ENCODE assay signal across 18 cellular contexts in genomic region chr7:27178366-27178765, GRCh38. TPM values are rescaled to one million over a fixed set of nuclear protein-coding genes. Genes with fewer than 3 reads are reported as not detected.
DNase-seq lines count a peak whose midpoint lies in the region; ATAC-seq, FAIRE-seq and TF ChIP-seq lines count a peak whose summit lies in the region.
"Had no signal": no experiment of that assay in that cellular context is flagged by ENCODE, and none has a peak within 500 bp of the region (broad histone marks: within the 10 kb centered on the region; RNA-seq: fewer than 3 reads in every experiment).

No MANE protein-coding gene starts in this region.

- no peak for TF ChIP-seq EP300 in H1 (IDR thresholded peaks at IDR 0.05; ENCODE audit: borderline replicate concordance in 1 of 2, low read depth in 2 of 2, low read length in 2 of 2)

- peaks cover 48% of the 10 kb centered on the region for H3K27me3 Mint-ChIP-seq in nephron progenitor cell (ENCODE audit: low read depth, poor library complexity)

- H3K14ac ChIP-seq in H1 (ENCODE audit: insufficient read length): no peak overlapping the region

- H4K5ac ChIP-seq in H1 (ENCODE audit: insufficient read length, low read depth, low read length): no peak overlapping the region

- TF ChIP-seq POLR2A in H1 (IDR thresholded peaks at IDR 0.05; ENCODE audit: control extremely low read depth in 1 of 2, low read depth in 2 of 2, low read length in 2 of 2) (no peak), uterus (IDR thresholded peaks at IDR 0.05) (no peak), GM18505 (IDR thresholded peaks at IDR 0.05; ENCODE audit: borderline replicate concordance, extremely low read depth, insufficient read depth, insufficient read length) (no peak)

- H3K9me3 ChIP-seq in H1 (ENCODE audit: insufficient read depth in 2 of 2, low read depth in 1 of 2, low read length in 1 of 2) (no peaks in the 10 kb centered on the region), uterus (no peaks in the 10 kb centered on the region)

- FAIRE-seq in H1 (lab: Jason Lieb, UNC): no peak
- FAIRE-seq: A204.1 had no signal

- H2AFZ ChIP-seq in H1 (ENCODE audit: low read length): no peak overlapping the region

- H3K4me1 ChIP-seq in H1 (replicated peaks in 1 of 4; ENCODE audit: control insufficient read depth in 3 of 4, insufficient read depth in 4 of 4, low read length in 3 of 4) (peaks cover 2 to 7% (median 4%) of the 10 kb centered on the region in 4 experiments; a peak in 5 of 7 replicates), uterus (no peaks in the 10 kb centered on the region)

- no peak for TF ChIP-seq RAD21 in H1 (IDR thresholded peaks at IDR 0.05 in 1 of 2, conservative IDR thresholded peaks at IDR 0.05 in 1 of 2; ENCODE audit: low read depth in 2 of 2, low read length in 2 of 2)

- H3K4me3 ChIP-seq in H1 (ENCODE audit: extremely low read depth in 1 of 4, insufficient read depth in 2 of 4, low read depth in 3 of 4, low read length in 4 of 4): no peak overlapping the region
- peak overlapping the region; percentile 58 to 66 for H3K4me3 ChIP-seq in uterus

- H3K79me1 ChIP-seq in H1 (ENCODE audit: low read depth, low read length): no peaks in the 10 kb centered on the region

- no peak overlapping the region for H2AK5ac ChIP-seq in H1 (ENCODE audit: low read depth, low read length)

- H3K56ac ChIP-seq in H1 (replicated peaks; ENCODE audit: insufficient read length, low read depth, low read length): no peak overlapping the region

- no peak overlapping the region for H3K4ac ChIP-seq in H1 (replicated peaks; ENCODE audit: insufficient read length, low read depth, low read length)

- no peak overlapping the region for H3K18ac ChIP-seq in H1 (ENCODE audit: extremely low read depth, low read length)

- no peak overlapping the region for H2BK15ac ChIP-seq in H1 (ENCODE audit: low read length)

- no peak overlapping the region for H2BK20ac ChIP-seq in H1 (ENCODE audit: low read length)

- peaks cover 39 to 55% of the 10 kb centered on the region in 2 experiments for H4K20me1 ChIP-seq in H1 (replicated peaks in 1 of 2; ENCODE audit: control insufficient read depth in 1 of 2, insufficient read depth in 2 of 2, low read length in 2 of 2)

- no peaks in the 10 kb centered on the region for H3K79me2 ChIP-seq in H1 (ENCODE audit: control insufficient read depth in 1 of 2, insufficient read depth in 2 of 2, low read length in 2 of 2)

- no peak overlapping the region for H2BK120ac ChIP-seq in H1 (replicated peaks; ENCODE audit: low read depth, low read length)

- H4K8ac ChIP-seq in H1 (ENCODE audit: extremely low read depth, insufficient read depth, low read length): no peak overlapping the region

- CTCF ChIA-PET in H1 (lab: Charles Lee; ENCODE audit: partially characterized antibody): interaction anchor here (0.6 to 2.7 kb wide), 20 partner anchors 9 to 809 kb away, joined by 3 to 26 read pairs (median 6); partner anchors contain the start of gene HOXA13

- H4K91ac ChIP-seq in H1 (replicated peaks; ENCODE audit: insufficient read length, low read length): no peak overlapping the region

- H3K36me3 ChIP-seq in H1 (ENCODE audit: control insufficient read depth in 2 of 4, insufficient read depth in 4 of 4, low read length in 3 of 4) (peaks cover 0 to 10% (median 0%) of the 10 kb centered on the region in 4 experiments; a peak in 1 of 8 replicates), uterus (no peaks in the 10 kb centered on the region)

- H3K27ac ChIP-seq in H1 (ENCODE audit: low read depth, low read length): no peak overlapping the region
- H3K27ac ChIP-seq in uterus: peak overlapping the region; percentile 94 to 96

- peak overlapping the region; percentile 97 for H3K4me3 Mint-ChIP-seq in nephron progenitor cell
- H3K4me3 Mint-ChIP-seq: stimulated activated naive B cell treated with anti-CD40 and anti-IgM and Interleukin-4, amounts not matched to agents 10 μg/mL and 1 μg/mL and 100 μg/mL, for 72 hours; T-helper 2 cell treated with Interferon-gamma antibody and Interleukin-4, amounts not matched to agents 5 μg/mL and 100 μg/mL, for 36 hours had no signal

- H3K36me3 Mint-ChIP-seq in nephron progenitor cell (ENCODE audit: low read depth): peaks cover 4% of the 10 kb centered on the region
- H3K36me3 Mint-ChIP-seq: stimulated activated naive B cell treated with anti-CD40 and anti-IgM and Interleukin-4, amounts not matched to agents 10 μg/mL and 1 μg/mL and 100 μg/mL, for 72 hours had no signal

- TF ChIP-seq CTCF in H1 (IDR thresholded peaks at IDR 0.05; ENCODE audit: control extremely low read depth in 1 of 3, insufficient read depth in 1 of 3, low read depth in 1 of 3, low read length in 3 of 3) (no peak), nephron progenitor cell (IDR thresholded peaks at IDR 0.05) (no peak), uterus (IDR thresholded peaks at IDR 0.05) (no peak)

- H3K4me2 ChIP-seq in H1 (ENCODE audit: insufficient read depth in 1 of 2, low read depth in 2 of 2, low read length in 2 of 2): no peak overlapping the region

- H2BK5ac ChIP-seq in H1 (ENCODE audit: low read depth, low read length): no peak overlapping the region

- intact Hi-C loops in uterus (cut with DNase I; ENCODE audit: low total_unique reads): no loop called here

- H3K9ac ChIP-seq in H1 (replicated peaks in 1 of 4; ENCODE audit: extremely low read depth in 1 of 4, low read depth in 3 of 4, low read length in 3 of 4): no peak overlapping the region

- POLR2A ChIA-PET in H1 (lab: Charles Lee; ENCODE audit: partially characterized antibody): no interaction called here

- H3K27ac Mint-ChIP-seq in nephron progenitor cell: peak overlapping the region; percentile 79
- H3K27ac Mint-ChIP-seq: T-helper 2 cell treated with Interferon-gamma antibody and Interleukin-4, amounts not matched to agents 5 μg/mL and 100 μg/mL, for 36 hours had no signal

- no peak overlapping the region for H2BK12ac ChIP-seq in H1 (ENCODE audit: low read depth, low read length)

- H3K4me1 Mint-ChIP-seq in nephron progenitor cell: peaks cover 80% of the 10 kb centered on the region

- WGBS in H1 (ENCODE audit: extremely low coverage in 1 of 2, insufficient coverage in 1 of 2, insufficient read length in 1 of 2, insufficient replicate concordance in 2 of 2, low coverage in 1 of 2, low lambda C conversion rate in 2 of 2, missing lambda C conversion rate in 1 of 2), 2 experiments: 24% methylated on average over 6 of the region's 6 CpGs; no CpG with 5 or more reads in 1 of the 2 experiments

- no peak for ATAC-seq in GM18505 (IDR thresholded peaks at IDR 0.05; ENCODE audit: unreplicated experiment)
- no peak for ATAC-seq in HG02610 (IDR thresholded peaks at IDR 0.05; ENCODE audit: unreplicated experiment)
- ATAC-seq: stimulated activated naive B cell treated with anti-CD40 and anti-IgM and Interleukin-4, amounts not matched to agents 10 μg/mL and 1 μg/mL and 100 μg/mL, for 72 hours had no signal

- H3K27me3 ChIP-seq in H1 (replicated peaks in 1 of 4; ENCODE audit: control insufficient read depth in 3 of 4, extremely low read depth in 1 of 4, insufficient read depth in 3 of 4, low read length in 3 of 4) (peaks cover 99 to 100% (median 100%) of the 10 kb centered on the region in 4 experiments), uterus (no peaks in the 10 kb centered on the region)

- no peaks in the 10 kb centered on the region; the same call in 1 of the 2 replicates for H3K23me2 ChIP-seq in H1 (ENCODE audit: low read depth, low read length)

- no peak overlapping the region for H3K23ac ChIP-seq in H1 (ENCODE audit: insufficient read length)

- no peaks in the 10 kb centered on the region for H3K9me3 Mint-ChIP-seq in nephron progenitor cell
- H3K9me3 Mint-ChIP-seq: stimulated activated naive B cell treated with anti-CD40 and anti-IgM and Interleukin-4, amounts not matched to agents 10 μg/mL and 1 μg/mL and 100 μg/mL, for 72 hours; T-helper 2 cell treated with Interferon-gamma antibody and Interleukin-4, amounts not matched to agents 5 μg/mL and 100 μg/mL, for 36 hours had no signal

- peak; percentile 30 for DNase-seq in activated effector memory CD4-positive, alpha-beta T cell treated with anti-CD3 and anti-CD28 coated beads, Interleukin-2, amount 50 U/mL, for 16 hours
- no peak for DNase-seq in activated effector memory CD4-positive, alpha-beta T cell treated with Interleukin-2 at 50 U/mL for 16 hours
- DNase-seq in H1 (ENCODE audit: low read depth in 1 of 2, low spot score in 2 of 2): peak in 1 of 2 experiments; percentile 33
- DNase-seq in nephron progenitor cell: peak; percentile 25
- peak; percentile 45 to 65 for DNase-seq in uterus
- DNase-seq in NCI-H82 treated with DMSO at 0.1 percent for 48 hours (lab: John Stamatoyannopoulos, UW; ENCODE audit: unreplicated experiment): no peak
- DNase-seq: activated CD4-positive, alpha-beta T cell treated with anti-CD3 and anti-CD28 coated beads, Interleukin-2, amount 50 U/mL, for 1 hour; MM.1S; NCI-H2081; NCI-H774; SHP77; stimulated activated naive B cell treated with anti-CD40 and anti-IgM and Interleukin-4, amounts not matched to agents 10 μg/mL and 1 μg/mL and 100 μg/mL, for 72 hours had no signal

RNA-seq across cellular contexts. Expression of gene HOXA10, which starts 4.2 kb away (rescaled TPM):
- not detected in 2 replicates for total RNA-seq in H1 (2021; fragmentation: NEBNext Ultra II Directional; extraction: Animal tissue kit (Norgen Biotek cat#: 25700))
- polyA plus RNA-seq in H1 (2011; rRNA removed): not detected in 2 replicates
- polyA plus RNA-seq in H1 (2011; cell fraction: cytosol; rRNA removed): not detected
- not detected for polyA plus RNA-seq in H1 (2011; cell fraction: nucleus; rRNA removed)
- not detected in 4 replicates for polyA plus RNA-seq in H1 (2012, experiment 1 of 2)
- polyA plus RNA-seq in H1 (2012, experiment 2 of 2): not detected
- polyA plus RNA-seq in H1 (2013, experiment 1 of 2): not detected
- polyA plus RNA-seq in H1 (2013, experiment 2 of 2): not detected
- polyA minus RNA-seq in H1 (2011; rRNA and poly(A)+ RNA removed): not detected in 2 replicates
- not detected for polyA minus RNA-seq in H1 (2011; cell fraction: cytosol; rRNA and poly(A)+ RNA removed)
- polyA minus RNA-seq in H1 (2011; cell fraction: nucleus; rRNA and poly(A)+ RNA removed): not detected
- total RNA-seq in uterus: 100 to 1,000 TPM in 1 of 4 donors, 10 to 100 TPM in 3; 50.0 to 114 (median 69.0) TPM

RNA-seq across cellular contexts. Expression of gene HOXA11, which starts 6.7 kb away (rescaled TPM):
- total RNA-seq in H1 (2021; fragmentation: NEBNext Ultra II Directional; extraction: Animal tissue kit (Norgen Biotek cat#: 25700)): not detected in 2 replicates
- polyA plus RNA-seq in H1 (2011; rRNA removed): not detected in 2 replicates
- polyA plus RNA-seq in H1 (2011; cell fraction: cytosol; rRNA removed): not detected
- polyA plus RNA-seq in H1 (2011; cell fraction: nucleus; rRNA removed): not detected
- polyA plus RNA-seq in H1 (2012, experiment 1 of 2): not detected in 4 replicates
- not detected for polyA plus RNA-seq in H1 (2012, experiment 2 of 2)
- not detected for polyA plus RNA-seq in H1 (2013, experiment 1 of 2)
- polyA plus RNA-seq in H1 (2013, experiment 2 of 2): not detected
- not detected in 2 replicates for polyA minus RNA-seq in H1 (2011; rRNA and poly(A)+ RNA removed)
- not detected for polyA minus RNA-seq in H1 (2011; cell fraction: cytosol; rRNA and poly(A)+ RNA removed)
- not detected for polyA minus RNA-seq in H1 (2011; cell fraction: nucleus; rRNA and poly(A)+ RNA removed)
- 10 to 100 TPM; 32.4 to 82.0 (median 57.8) TPM for total RNA-seq in uterus
- total RNA-seq: mononuclear cell had no signal

RNA-seq across cellular contexts. Expression of gene HOXA9, which starts 13.0 kb away (rescaled TPM):
- total RNA-seq in H1 (2021; fragmentation: NEBNext Ultra II Directional; extraction: Animal tissue kit (Norgen Biotek cat#: 25700)): not detected in 2 replicates
- polyA plus RNA-seq in H1 (2011; rRNA removed): not detected in 2 replicates
- not detected for polyA plus RNA-seq in H1 (2011; cell fraction: cytosol; rRNA removed)
- polyA plus RNA-seq in H1 (2011; cell fraction: nucleus; rRNA removed): not detected
- polyA plus RNA-seq in H1 (2012, experiment 1 of 2): not detected in 4 replicates
- not detected for polyA plus RNA-seq in H1 (2012, experiment 2 of 2)
- not detected for polyA plus RNA-seq in H1 (2013, experiment 1 of 2)
- not detected for polyA plus RNA-seq in H1 (2013, experiment 2 of 2)
- not detected in 2 replicates for polyA minus RNA-seq in H1 (2011; rRNA and poly(A)+ RNA removed)
- not detected for polyA minus RNA-seq in H1 (2011; cell fraction: cytosol; rRNA and poly(A)+ RNA removed)
- polyA minus RNA-seq in H1 (2011; cell fraction: nucleus; rRNA and poly(A)+ RNA removed): not detected
- 10 to 100 TPM in 3 of 4 donors, 1 to 10 TPM in 1; 2.3 to 26.4 (median 22.4) TPM for total RNA-seq in uterus

RNA-seq across cellular contexts. Expression of gene HOXA13, which starts 21.5 kb away (rescaled TPM):
- total RNA-seq in H1 (2021; fragmentation: NEBNext Ultra II Directional; extraction: Animal tissue kit (Norgen Biotek cat#: 25700)): not detected in 2 replicates
- not detected in 2 replicates for polyA plus RNA-seq in H1 (2011; rRNA removed)
- not detected for polyA plus RNA-seq in H1 (2011; cell fraction: cytosol; rRNA removed)
- polyA plus RNA-seq in H1 (2011; cell fraction: nucleus; rRNA removed): not detected
- 0.07 TPM in 1 of 4 replicates, not detected in the others for polyA plus RNA-seq in H1 (2012, experiment 1 of 2)
- not detected for polyA plus RNA-seq in H1 (2012, experiment 2 of 2)
- not detected for polyA plus RNA-seq in H1 (2013, experiment 1 of 2)
- not detected for polyA plus RNA-seq in H1 (2013, experiment 2 of 2)
- polyA minus RNA-seq in H1 (2011; rRNA and poly(A)+ RNA removed): not detected in 2 replicates
- polyA minus RNA-seq in H1 (2011; cell fraction: cytosol; rRNA and poly(A)+ RNA removed): not detected
- polyA minus RNA-seq in H1 (2011; cell fraction: nucleus; rRNA and poly(A)+ RNA removed): not detected
- total RNA-seq in uterus: 10 to 100 TPM in 1 of 4 donors, 1 to 10 TPM in 1, under 1 TPM in 2; 0.40 to 27.5 (median 1.1) TPM
- total RNA-seq: dermis microvascular lymphatic vessel endothelial cell had no signal

RNA-seq across cellular contexts. Expression of gene HOXA7, which starts 21.9 kb away (rescaled TPM):
- not detected in 2 replicates for total RNA-seq in H1 (2021; fragmentation: NEBNext Ultra II Directional; extraction: Animal tissue kit (Norgen Biotek cat#: 25700))
- 0.03 TPM in 1 of 2 replicates, not detected in the other for polyA plus RNA-seq in H1 (2011; rRNA removed)
- polyA plus RNA-seq in H1 (2011; cell fraction: cytosol; rRNA removed): not detected
- not detected for polyA plus RNA-seq in H1 (2011; cell fraction: nucleus; rRNA removed)
- not detected in 4 replicates for polyA plus RNA-seq in H1 (2012, experiment 1 of 2)
- polyA plus RNA-seq in H1 (2012, experiment 2 of 2): not detected
- 0.02 TPM for polyA plus RNA-seq in H1 (2013, experiment 1 of 2)
- polyA plus RNA-seq in H1 (2013, experiment 2 of 2): 0.02 TPM
- polyA minus RNA-seq in H1 (2011; rRNA and poly(A)+ RNA removed): not detected in 2 replicates
- polyA minus RNA-seq in H1 (2011; cell fraction: cytosol; rRNA and poly(A)+ RNA removed): not detected
- not detected for polyA minus RNA-seq in H1 (2011; cell fraction: nucleus; rRNA and poly(A)+ RNA removed)
- 1 to 10 TPM in 3 of 4 donors, under 1 TPM in 1; 0.26 to 9.1 (median 5.2) TPM for total RNA-seq in uterus

Comparison
In these comparisons a context has a peak if more than half of its experiments do, and no peak if none do; other contexts are left out.
1. DNase-seq: peak in activated effector memory CD4-positive, alpha-beta T cell treated with anti-CD3 and anti-CD28 coated beads, Interleukin-2, amount 50 U/mL, for 16 hours (single experiment), nephron progenitor cell (single experiment) and uterus (2 of 2); none in activated effector memory CD4-positive, alpha-beta T cell treated with Interleukin-2 at 50 U/mL for 16 hours (single experiment) and NCI-H82 treated with DMSO at 0.1 percent for 48 hours (single experiment).
2. H3K4me3 ChIP-seq: peak in uterus (2 of 2); none in H1 (0 of 4).
3. RNA of gene HOXA10, which starts 4.2 kb away (total RNA-seq): 50.0 to 114 TPM in uterus; not detected in H1; every median in the first group is over 10 times any median in the second.
4. RNA of gene HOXA11, which starts 6.7 kb away (total RNA-seq): 32.4 to 82.0 TPM in uterus; not detected in H1; every median in the first group is over 10 times any median in the second.